In genomic region chr7:2350055-2350454, GRCh38 we compare ENCODE assay signal across 21 cellular contexts.
"Had no signal": no experiment of that assay in that cellular context is flagged by ENCODE, and none has a peak within 500 bp of the region (broad histone marks: within the 10 kb centered on the region; RNA-seq: fewer than 3 reads in every experiment).

No MANE protein-coding gene starts in this region.

- H3K9me3 ChIP-seq: esophagus squamous epithelium, ovary, suprapubic skin, thyroid gland, upper lobe of left lung, uterus had no signal

- H3K9me3 Mint-ChIP-seq: effector memory CD8-positive, alpha-beta T cell; naive B cell had no signal

- H3K27me3 ChIP-seq: esophagus squamous epithelium, hepatocyte, ovary, suprapubic skin, thyroid gland, upper lobe of left lung, uterus had no signal

- H3K27ac ChIP-seq: esophagus squamous epithelium, hepatocyte, ovary, suprapubic skin, thyroid gland, upper lobe of left lung, uterus had no signal

- ATAC-seq: effector memory CD8-positive, alpha-beta T cell; left colon; left ventricle myocardium superior; right cardiac atrium; stimulated activated naive CD8-positive, alpha-beta T cell treated with anti-CD3 and anti-CD28 coated beads, Interleukin-15, Interleukin-2, amounts not matched to agents 100 U/mL and 50 U/mL, for 24 hours had no signal

- H3K36me3 Mint-ChIP-seq: naive B cell had no signal

- H2AFZ ChIP-seq: hepatocyte had no signal

- H3K36me3 ChIP-seq: esophagus squamous epithelium, ovary, suprapubic skin, thyroid gland, upper lobe of left lung, uterus had no signal

- H3K4me2 ChIP-seq: hepatocyte had no signal

- H3K4me1 ChIP-seq: uterus had no signal

- DNase-seq: cortex of kidney; effector memory CD8-positive, alpha-beta T cell; esophagus squamous epithelium; foreskin melanocyte; head of caudate nucleus; left colon; left ventricle myocardium superior; mesendoderm; naive B cell; nephron progenitor cell; ovary; right cardiac atrium; small intestine; stimulated activated CD4-positive, alpha-beta T cell treated with anti-CD3 and anti-CD28 coated beads, Interleukin-12 subunit alpha, Interleukin-12 subunit beta, amount 100 ng/mL, for 4 hours; stimulated activated naive CD8-positive, alpha-beta T cell treated with anti-CD3 and anti-CD28 coated beads, Interleukin-15, Interleukin-2, amounts not matched to agents 100 U/mL and 50 U/mL, for 24 hours; thyroid gland; upper lobe of left lung; uterus had no signal

- H3K4me3 ChIP-seq: esophagus squamous epithelium, hepatocyte, lung, ovary, suprapubic skin, thyroid gland, upper lobe of left lung, uterus had no signal

- H3K4me3 Mint-ChIP-seq: effector memory CD8-positive, alpha-beta T cell; naive B cell; nephron progenitor cell had no signal

- H3K27me3 Mint-ChIP-seq: effector memory CD8-positive, alpha-beta T cell; naive B cell had no signal

- H3K27ac Mint-ChIP-seq: effector memory CD8-positive, alpha-beta T cell; nephron progenitor cell had no signal
